8 cellular contexts compared by ENCODE assay signal in genomic region chr4:122732329-122733026, GRCh38. TPM values are rescaled to one million over a fixed set of nuclear protein-coding genes. Genes with fewer than 3 reads are reported as not detected.
DNase-seq lines count a peak whose midpoint lies in the region; ATAC-seq and TF ChIP-seq lines count a peak whose summit lies in the region.

Gene BBS12 (plus strand): TSS chr4:122732704. CDS start chr4:122741893, 9,189 bp downstream.

- H3K4me3 Mint-ChIP-seq in activated T-helper 17 cell treated with anti-CD3 and anti-CD28 coated beads, Interleukin-2, amount 50 U/mL, for 72 hours = peak within 1 kb of the TSS; percentile 88
- H3K4me3 Mint-ChIP-seq in naive B cell = peak within 1 kb of the TSS; percentile 88 to 99 (median 98)
- peak within 1 kb of the TSS; percentile 91 for H3K4me3 Mint-ChIP-seq in stimulated activated effector memory CD8-positive, alpha-beta T cell treated with anti-CD3 and anti-CD28 coated beads, Interleukin-12 subunit alpha, Interleukin-12 subunit beta, amount 100 ng/mL, for 72 hours

- no peaks in the 10 kb centered on the region for H4K20me1 ChIP-seq in fibroblast of lung (ENCODE audit: control insufficient read depth, extremely low read depth, insufficient read depth, low read length)

- H3K79me2 ChIP-seq in fibroblast of lung (ENCODE audit: control insufficient read depth, insufficient read depth, low read length) = no peaks in the 10 kb centered on the region

- peak; percentile 98 for ATAC-seq in activated T-helper 17 cell treated with anti-CD3 and anti-CD28 coated beads, Interleukin-2, amount 50 U/mL, for 72 hours (replicated peaks)
- ATAC-seq in naive B cell (ENCODE audit: low read depth in 2 of 2) = peak; percentile 94
- ATAC-seq in stimulated activated effector memory CD8-positive, alpha-beta T cell treated with anti-CD3 and anti-CD28 coated beads, Interleukin-12 subunit alpha, Interleukin-12 subunit beta, amount 100 ng/mL, for 72 hours = peak; percentile 99

- H3K36me3 ChIP-seq in fibroblast of lung (ENCODE audit: control insufficient read depth, insufficient read depth, low read length) = no peaks in the 10 kb centered on the region

- peak within 1 kb of the TSS; percentile 85 for H2AFZ ChIP-seq in fibroblast of lung (ENCODE audit: low read length)

- H3K27ac ChIP-seq in fibroblast of lung (ENCODE audit: insufficient read depth, low read length) = peak within 1 kb of the TSS; percentile 92

- no peaks in the 10 kb centered on the region for H3K27me3 ChIP-seq in fibroblast of lung (ENCODE audit: control insufficient read depth, insufficient read depth, low read length)

- no peaks in the 10 kb centered on the region for H3K36me3 Mint-ChIP-seq in activated T-helper 17 cell treated with anti-CD3 and anti-CD28 coated beads, Interleukin-2, amount 50 U/mL, for 72 hours (ENCODE audit: low read depth)
- H3K36me3 Mint-ChIP-seq in naive B cell = peaks cover 7% of the 10 kb centered on the region in 2 donors
- peaks cover 13% of the 10 kb centered on the region for H3K36me3 Mint-ChIP-seq in stimulated activated effector memory CD8-positive, alpha-beta T cell treated with anti-CD3 and anti-CD28 coated beads, Interleukin-12 subunit alpha, Interleukin-12 subunit beta, amount 100 ng/mL, for 72 hours

- DNase-seq in EL (peak; percentile 99), H4 (ENCODE audit: low spot score) (peak; percentile 98), RPMI7951 (ENCODE audit: low read depth) (peak; percentile 98), fibroblast of lung (ENCODE audit: low read depth in 2 of 2) (peak; percentile 99), naive B cell (peak; percentile 100)
- DNase-seq in stimulated activated effector memory CD8-positive, alpha-beta T cell treated with anti-CD3 and anti-CD28 coated beads, Interleukin-12 subunit alpha, Interleukin-12 subunit beta, amount 100 ng/mL, for 72 hours (ENCODE audit: low spot score in 2 of 2) = peak; percentile 97 to 100

- H3K9ac ChIP-seq in fibroblast of lung (ENCODE audit: insufficient read depth, low read length) = peak within 1 kb of the TSS; percentile 54

- H3K4me1 ChIP-seq in fibroblast of lung (ENCODE audit: control insufficient read depth, extremely low read depth, insufficient read depth, low read length) = peaks cover 5% of the 10 kb centered on the region

- H3K9me3 ChIP-seq in fibroblast of lung (ENCODE audit: control insufficient read depth, insufficient read depth, low read depth, low read length) = no peaks in the 10 kb centered on the region

- H3K9me3 Mint-ChIP-seq in activated T-helper 17 cell treated with anti-CD3 and anti-CD28 coated beads, Interleukin-2, amount 50 U/mL, for 72 hours = no peaks in the 10 kb centered on the region
- H3K9me3 Mint-ChIP-seq in naive B cell = peaks cover 0 to 3% (median 0%) of the 10 kb centered on the region in 7 donors
- no peaks in the 10 kb centered on the region for H3K9me3 Mint-ChIP-seq in stimulated activated effector memory CD8-positive, alpha-beta T cell treated with anti-CD3 and anti-CD28 coated beads, Interleukin-12 subunit alpha, Interleukin-12 subunit beta, amount 100 ng/mL, for 72 hours

- peak; percentile 46; the same call in 1 of the 2 replicates for TF ChIP-seq CTCF in LNCAP (IDR thresholded peaks at IDR 0.05)
- TF ChIP-seq CTCF in fibroblast of lung (conservative IDR thresholded peaks at IDR 0.05 in 1 of 2, IDR thresholded peaks at IDR 0.05 in 1 of 2; ENCODE audit: low read depth in 1 of 2, low read length in 2 of 2) = peak; percentile 22 to 42

- H3K27me3 Mint-ChIP-seq in activated T-helper 17 cell treated with anti-CD3 and anti-CD28 coated beads, Interleukin-2, amount 50 U/mL, for 72 hours = no peaks in the 10 kb centered on the region
- H3K27me3 Mint-ChIP-seq in naive B cell = no peaks in the 10 kb centered on the region

- peak within 1 kb of the TSS; percentile 97 for H3K4me2 ChIP-seq in fibroblast of lung (ENCODE audit: extremely low read depth, insufficient read depth, low read length)

- H3K4me3 ChIP-seq in fibroblast of lung (replicated peaks in 1 of 4; ENCODE audit: control extremely low read depth in 1 of 4, insufficient read depth in 1 of 4, low read depth in 3 of 4, low read length in 4 of 4) = peak within 1 kb of the TSS; percentile 46 to 92 (median 66)

- no peaks in the 10 kb centered on the region for H3K4me1 Mint-ChIP-seq in activated T-helper 17 cell treated with anti-CD3 and anti-CD28 coated beads, Interleukin-2, amount 50 U/mL, for 72 hours
- peaks cover 9 to 24% (median 15%) of the 10 kb centered on the region in 3 donors for H3K4me1 Mint-ChIP-seq in naive B cell
- peaks cover 11% of the 10 kb centered on the region for H3K4me1 Mint-ChIP-seq in stimulated activated effector memory CD8-positive, alpha-beta T cell treated with anti-CD3 and anti-CD28 coated beads, Interleukin-12 subunit alpha, Interleukin-12 subunit beta, amount 100 ng/mL, for 72 hours

- H3K27ac Mint-ChIP-seq in activated T-helper 17 cell treated with anti-CD3 and anti-CD28 coated beads, Interleukin-2, amount 50 U/mL, for 72 hours = peak within 1 kb of the TSS; percentile 90
- H3K27ac Mint-ChIP-seq in naive B cell = peak within 1 kb of the TSS; percentile 95 to 100 (median 99)
- H3K27ac Mint-ChIP-seq in stimulated activated effector memory CD8-positive, alpha-beta T cell treated with anti-CD3 and anti-CD28 coated beads, Interleukin-12 subunit alpha, Interleukin-12 subunit beta, amount 100 ng/mL, for 72 hours = peak within 1 kb of the TSS; percentile 93

RNA-seq across cellular contexts. Expression of gene BBS12, which starts in this region (rescaled TPM):
- total RNA-seq in H4 (2014; rRNA removed; shearing (Covaris generic)) = 3.4 and 4.1 TPM in 2 replicates
- total RNA-seq in RPMI7951 (2014; rRNA removed; shearing (Covaris generic)) = 3.5 and 4.4 TPM in 2 replicates
- total RNA-seq in activated T-helper 17 cell treated with anti-CD3 and anti-CD28 coated beads, Interleukin-2, amount 50 U/mL, for 72 hours = 1 to 10 TPM; 1.6 to 2.2 TPM
- total RNA-seq in fibroblast of lung = 7.4 and 8.4 TPM in 2 replicates
- polyA plus RNA-seq in fibroblast of lung (1.5 and 3.6 TPM in 2 replicates), naive B cell (ENCODE audit: low read depth in 6 of 6) (1 to 10 TPM in 5 of 6 donors, under 1 TPM in 1; 0.92 to 2.1 (median 1.4) TPM)
- polyA plus RNA-seq in fibroblast of lung (2012) = 2.0 and 3.3 TPM in 2 replicates
- polyA minus RNA-seq in fibroblast of lung (ENCODE audit: low replicate concordance) = 1.1 TPM in 1 of 2 replicates, not detected in the other

Comparison
In these comparisons a context has a peak if more than half of its experiments do, and no peak if none do; other contexts are left out.
1. Peak in every context shown above with its lines: DNase-seq, ATAC-seq, H3K4me3 ChIP-seq and H3K27ac ChIP-seq.